8 cellular contexts compared by ENCODE assay signal in the genomic region with DNA sequence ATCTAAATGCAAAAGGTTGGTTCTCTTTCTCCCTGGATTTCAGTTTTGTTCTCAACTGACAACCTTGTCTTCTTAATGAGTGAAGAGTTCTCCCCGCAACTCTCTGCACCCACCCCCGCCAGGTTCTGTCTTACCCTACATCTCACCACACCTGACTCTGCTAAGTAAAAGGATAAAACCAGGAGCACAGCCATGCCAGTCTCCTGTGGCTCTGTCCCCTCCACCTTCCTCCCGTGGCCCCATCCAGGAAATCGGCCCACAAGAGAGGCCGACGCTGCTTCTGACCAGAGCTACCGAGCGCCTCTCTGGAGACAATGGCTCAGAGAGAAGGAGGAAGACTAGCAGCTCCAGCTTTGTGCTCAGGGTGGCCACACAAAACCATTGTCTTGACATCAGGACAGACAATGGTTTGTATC.
A peak's percentile ranks its signal among the peaks of the same experiment; 100 is the strongest.
DNase-seq lines count a peak whose midpoint lies in the region; ATAC-seq and TF ChIP-seq lines count a peak whose summit lies in the region.

No MANE protein-coding gene starts in this region.

- H3K9me3 ChIP-seq in duodenal mucosa (ENCODE audit: control insufficient read depth in 1 of 2, low read length in 2 of 2) (no peaks in the 10 kb centered on the region), muscle layer of colon (ENCODE audit: low read length) (no peaks in the 10 kb centered on the region)

- ATAC-seq in GM21825 (IDR thresholded peaks at IDR 0.05; ENCODE audit: unreplicated experiment) (no peak), esophagus mucosa (no peak), GM18909 (IDR thresholded peaks at IDR 0.05; ENCODE audit: poor library complexity, unreplicated experiment) (no peak)

- no peak for TF ChIP-seq CTCF in LNCaP clone FGC (IDR thresholded peaks at IDR 0.05; ENCODE audit: control insufficient read depth, extremely low read depth, insufficient read depth)

- peaks cover 42 to 49% of the 10 kb centered on the region in 2 donors for H3K4me1 ChIP-seq in duodenal mucosa (ENCODE audit: control insufficient read depth in 1 of 2, insufficient read depth in 2 of 2, low read length in 2 of 2)
- H3K4me1 ChIP-seq in muscle layer of colon (ENCODE audit: insufficient read depth, low read length): peaks cover 29% of the 10 kb centered on the region

- DNase-seq in AML-193 (lab: John Stamatoyannopoulos, UW) (peak; percentile 29 to 39), LNCaP clone FGC (ENCODE audit: low read depth) (no peak), DMS79 treated with DMSO at 0.1 percent for 48 hours (lab: John Stamatoyannopoulos, UW) (no peak)

- H3K36me3 ChIP-seq in duodenal mucosa (ENCODE audit: control insufficient read depth in 1 of 2, insufficient read depth in 2 of 2, low read length in 2 of 2): no peaks in the 10 kb centered on the region
- no peaks in the 10 kb centered on the region for H3K36me3 ChIP-seq in muscle layer of colon (ENCODE audit: insufficient read depth, low read length)

- H3K27ac ChIP-seq in duodenal mucosa (ENCODE audit: low read depth, low read length): no peak overlapping the region
- peak overlapping the region; percentile 12 for H3K27ac ChIP-seq in muscle layer of colon (ENCODE audit: low read depth, low read length)

- H3K9ac ChIP-seq in duodenal mucosa (ENCODE audit: low read depth in 1 of 2, low read length in 2 of 2) (no peak overlapping the region), muscle layer of colon (ENCODE audit: low read length) (no peak overlapping the region)

- H3K4me3 ChIP-seq in LNCaP clone FGC (ENCODE audit: low read depth, low read length): peak overlapping the region; percentile 31
- H3K4me3 ChIP-seq in duodenal mucosa (ENCODE audit: low read depth in 1 of 2, low read length in 2 of 2): peak overlapping the region; percentile 10 to 54
- peak overlapping the region in 1 of 2 donors; percentile 15 for H3K4me3 ChIP-seq in muscle layer of colon (ENCODE audit: low read depth in 1 of 2, low read length in 2 of 2)

- H3K27me3 ChIP-seq in duodenal mucosa (ENCODE audit: control insufficient read depth in 1 of 2, insufficient read depth in 2 of 2, low read length in 2 of 2): no peaks in the 10 kb centered on the region
- H3K27me3 ChIP-seq in muscle layer of colon (ENCODE audit: control insufficient read depth in 1 of 2, insufficient read depth in 2 of 2, low read length in 2 of 2): no peaks in the 10 kb centered on the region

Comparison
In these comparisons a context has a peak if more than half of its experiments do, and no peak if none do; other contexts are left out.
1. DNase-seq: peak in AML-193 (2 of 2); none in LNCaP clone FGC (single experiment) and DMS79 treated with DMSO at 0.1 percent for 48 hours (single experiment).